Comparison of ENCODE assay signal across 21 cellular contexts in the genomic region with DNA sequence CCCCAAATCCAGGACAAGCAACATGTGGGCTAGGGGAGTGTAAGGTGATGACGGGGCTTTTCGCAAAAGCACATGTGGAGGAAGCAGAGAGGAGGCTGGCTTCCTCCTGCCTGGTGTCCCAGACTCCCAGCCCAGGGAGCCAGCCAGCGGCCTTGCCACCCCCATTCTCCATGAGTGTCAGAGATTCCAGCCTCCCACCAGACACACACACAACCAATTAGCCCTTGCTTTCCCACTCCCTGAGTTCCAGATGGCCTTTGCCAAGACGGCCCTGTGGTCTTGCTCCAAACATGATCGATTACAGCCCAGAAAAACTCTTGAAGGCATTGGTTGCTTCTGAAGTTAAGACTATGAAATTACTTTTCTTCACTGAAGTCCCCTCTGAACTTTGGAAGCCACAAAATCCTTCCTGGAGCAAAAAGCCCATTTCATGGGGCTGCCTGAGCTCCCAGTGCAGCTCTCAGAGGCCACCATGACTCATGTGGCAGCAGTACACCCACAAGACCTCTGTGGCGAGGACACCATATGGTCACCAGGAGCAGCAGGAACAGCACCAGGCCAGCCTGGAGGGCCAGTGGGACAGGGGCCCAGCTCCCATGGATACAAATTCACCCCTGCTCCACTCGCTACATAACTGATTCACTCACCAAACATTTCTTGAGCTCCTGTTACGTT.
DNase-seq lines count a peak whose midpoint lies in the region; ATAC-seq and TF ChIP-seq lines count a peak whose summit lies in the region.
"Had no signal": no experiment of that assay in that cellular context is flagged by ENCODE, and none has a peak within 500 bp of the region (broad histone marks: within the 10 kb centered on the region; RNA-seq: fewer than 3 reads in every experiment).

No MANE protein-coding gene starts in this region.

- H3K36me3 Mint-ChIP-seq in naive thymus-derived CD8-positive, alpha-beta T cell: no peaks in the 10 kb centered on the region

- no peaks in the 10 kb centered on the region for H3K9me2 ChIP-seq in PC-3 (replicated peaks; ENCODE audit: low read length)

- no peak overlapping the region for H3K4me2 ChIP-seq in PC-3 (ENCODE audit: low read length)

- H3K27me3 ChIP-seq in ACC112 (ENCODE audit: insufficient read depth, low read length) (no peaks in the 10 kb centered on the region), PC-3 (ENCODE audit: low read length) (no peaks in the 10 kb centered on the region)
- H3K27me3 ChIP-seq: dorsolateral prefrontal cortex, Peyer's patch, uterus had no signal

- H3K9me3 Mint-ChIP-seq in naive thymus-derived CD8-positive, alpha-beta T cell: peaks cover 0 to under 1% (median 0%) of the 10 kb centered on the region in 9 donors
- H3K9me3 Mint-ChIP-seq: activated naive CD8-positive, alpha-beta T cell treated with anti-CD3 and anti-CD28 coated beads, Interleukin-2, amount 50 U/mL, for 24 hours; nephron had no signal

- BruUV-seq in PC-3 (replicated peaks; lab: Mats Ljungman, UMichigan): no TSS peak

- no peaks in the 10 kb centered on the region for H4K20me1 ChIP-seq in PC-3 (ENCODE audit: low read length)

- H3K4me1 Mint-ChIP-seq in naive thymus-derived CD8-positive, alpha-beta T cell: no peaks in the 10 kb centered on the region
- H3K4me1 Mint-ChIP-seq: activated naive CD8-positive, alpha-beta T cell treated with anti-CD3 and anti-CD28 coated beads, Interleukin-2, amount 50 U/mL, for 24 hours; nephron had no signal

- DNase-seq in GM04503 (ENCODE audit: low read depth): peak; percentile 54
- DNase-seq in PC-3: peak; percentile 53
- peak; percentile 97 for DNase-seq in fibroblast of mammary gland (ENCODE audit: low read depth)
- no peak for DNase-seq in stimulated activated naive CD4-positive, alpha-beta T cell (lab: John Stamatoyannopoulos, UW)
- no peak for DNase-seq in stimulated activated CD4-positive, alpha-beta T cell treated with anti-CD3 and anti-CD28 coated beads, Interleukin-1b, Interleukin-23, amount 100 ng/mL, for 48 hours
- no peak for DNase-seq in naive thymus-derived CD8-positive, alpha-beta T cell
- DNase-seq: activated CD4-positive, alpha-beta T cell treated with anti-CD3 and anti-CD28 coated beads for 48 hours; activated naive CD8-positive, alpha-beta T cell treated with anti-CD3 and anti-CD28 coated beads, Interleukin-2, amount 50 U/mL, for 24 hours; DMS79 treated with DMSO at 0.1 percent for 48 hours; dorsolateral prefrontal cortex; GOT3; left cardiac atrium; NCI-H1694 treated with DMSO at 0.1 percent for 48 hours; NCI-H2227 treated with DMSO at 0.1 percent for 48 hours; NCI-H82; Peyer's patch; stimulated activated CD4-positive, alpha-beta T cell treated with anti-CD3 and anti-CD28 coated beads, Interleukin-4, amount 100 ng/mL, for 24 hours; uterus had no signal

- H3K27me3 Mint-ChIP-seq in naive thymus-derived CD8-positive, alpha-beta T cell: peaks cover 0 to 5% (median 1%) of the 10 kb centered on the region in 5 donors

- H2AFZ ChIP-seq in ACC112 (ENCODE audit: low read length, unreplicated experiment) (no peak overlapping the region), PC-3 (ENCODE audit: low read length) (no peak overlapping the region)

- no peak overlapping the region for H3K4me3 ChIP-seq in ACC112 (ENCODE audit: low read depth, low read length)
- H3K4me3 ChIP-seq in PC-3 (ENCODE audit: low read length): no peak overlapping the region
- H3K4me3 ChIP-seq in fibroblast of mammary gland (ENCODE audit: control insufficient read depth, low read depth, low read length): no peak overlapping the region
- H3K4me3 ChIP-seq: dorsolateral prefrontal cortex, Peyer's patch, uterus had no signal

- ATAC-seq in PC-3: no peak
- no peak for ATAC-seq in HG03045 (IDR thresholded peaks at IDR 0.05; ENCODE audit: unreplicated experiment)
- no peak for ATAC-seq in naive thymus-derived CD8-positive, alpha-beta T cell
- ATAC-seq: activated naive CD8-positive, alpha-beta T cell treated with anti-CD3 and anti-CD28 coated beads, Interleukin-2, amount 50 U/mL, for 24 hours; left cardiac atrium had no signal

- no peaks in the 10 kb centered on the region for H3K9me3 ChIP-seq in PC-3 (ENCODE audit: low read length)
- H3K9me3 ChIP-seq: Peyer's patch, uterus had no signal

- H3K79me2 ChIP-seq in ACC112 (ENCODE audit: control insufficient read depth, insufficient read depth, low read length, unreplicated experiment) (no peaks in the 10 kb centered on the region), PC-3 (ENCODE audit: low read length) (no peaks in the 10 kb centered on the region)

- H3K4me3 Mint-ChIP-seq in naive thymus-derived CD8-positive, alpha-beta T cell: no peak overlapping the region
- H3K4me3 Mint-ChIP-seq: activated naive CD8-positive, alpha-beta T cell treated with anti-CD3 and anti-CD28 coated beads, Interleukin-2, amount 50 U/mL, for 24 hours; nephron had no signal

- H3K36me3 ChIP-seq in ACC112 (ENCODE audit: insufficient read depth, low read length): no peaks in the 10 kb centered on the region
- H3K36me3 ChIP-seq in PC-3 (ENCODE audit: low read depth, low read length): no peaks in the 10 kb centered on the region
- H3K36me3 ChIP-seq: Peyer's patch, uterus had no signal

- no peaks in the 10 kb centered on the region for H3F3A ChIP-seq in PC-3 (ENCODE audit: low read length, unreplicated experiment)

- no peak overlapping the region for H3K27ac Mint-ChIP-seq in naive thymus-derived CD8-positive, alpha-beta T cell
- H3K27ac Mint-ChIP-seq: activated naive CD8-positive, alpha-beta T cell treated with anti-CD3 and anti-CD28 coated beads, Interleukin-2, amount 50 U/mL, for 24 hours; nephron had no signal

- H3K4me1 ChIP-seq in ACC112 (ENCODE audit: control insufficient read depth, insufficient read depth, low read length, unreplicated experiment): peaks cover 10% of the 10 kb centered on the region
- H3K4me1 ChIP-seq in PC-3 (ENCODE audit: insufficient read depth, low read length): peaks cover 30% of the 10 kb centered on the region
- H3K4me1 ChIP-seq: Peyer's patch, uterus had no signal

- intact Hi-C loops in PC-3 (cut with micrococcal nuclease): loop anchor here (5.0 to 10.0 kb wide), 2 partner anchors 92 to 375 kb away; a partner anchor contains a TSS

- TF ChIP-seq CTCF in PC-3 (conservative IDR thresholded peaks at IDR 0.05; ENCODE audit: low read depth, low read length) (no peak), fibroblast of mammary gland (conservative IDR thresholded peaks at IDR 0.05; ENCODE audit: control insufficient read depth, insufficient read depth, low read depth, low read length) (no peak)

- CTCF ChIA-PET in PC-3 (lab: Charles Lee): no interaction called here

- POLR2A ChIA-PET in PC-3 (lab: Charles Lee; ENCODE audit: unreplicated experiment): no interaction called here
- POLR2A ChIA-PET in naive thymus-derived CD8-positive, alpha-beta T cell (lab: Charles Lee): no interaction called here

- H3K27ac ChIP-seq in ACC112 (ENCODE audit: low read depth, low read length) (peak overlapping the region; percentile 17; the same call in 1 of the 2 replicates), PC-3 (ENCODE audit: low read length) (peak overlapping the region; percentile 21; the same call in 1 of the 2 replicates)
- H3K27ac ChIP-seq: dorsolateral prefrontal cortex, Peyer's patch, uterus had no signal

- no peak overlapping the region for H3K9ac ChIP-seq in PC-3 (ENCODE audit: low read length)

Comparison
In these comparisons a context has a peak if more than half of its experiments do, and no peak if none do; other contexts are left out.
1. DNase-seq: peak in GM04503 (single experiment), PC-3 (single experiment) and fibroblast of mammary gland (single experiment); none in stimulated activated naive CD4-positive, alpha-beta T cell (0 of 6), stimulated activated CD4-positive, alpha-beta T cell treated with anti-CD3 and anti-CD28 coated beads, Interleukin-1b, Interleukin-23, amount 100 ng/mL, for 48 hours (single experiment) and naive thymus-derived CD8-positive, alpha-beta T cell (0 of 10).